8 cellular contexts compared by ENCODE assay signal in genomic region chr15:40787344-40787841, GRCh38. TPM values are rescaled to one million over a fixed set of nuclear protein-coding genes. Genes with fewer than 3 reads are reported as not detected.
DNase-seq lines count a peak whose midpoint lies in the region; ATAC-seq and TF ChIP-seq lines count a peak whose summit lies in the region.

No MANE protein-coding gene starts in this region.

- no peaks in the 10 kb centered on the region for H3K9me3 Mint-ChIP-seq in T-cell

- H3K27ac ChIP-seq in A673 (ENCODE audit: low read depth, low read length, poor library complexity, severe bottlenecking): peak overlapping the region; percentile 27
- H3K27ac ChIP-seq in KMS-11: peak overlapping the region; percentile 71
- no peak overlapping the region for H3K27ac ChIP-seq in brain microvascular endothelial cell
- peak overlapping the region; percentile 69 for H3K27ac ChIP-seq in upper lobe of right lung
- no peak overlapping the region for H3K27ac ChIP-seq in testis

- H3K4me1 ChIP-seq in A673 (ENCODE audit: insufficient read depth, low read length, poor library complexity, severe bottlenecking): peaks cover 11% of the 10 kb centered on the region
- peaks cover 56% of the 10 kb centered on the region for H3K4me1 ChIP-seq in KMS-11 (ENCODE audit: low read depth, poor library complexity, severe bottlenecking)
- peaks cover 17% of the 10 kb centered on the region for H3K4me1 ChIP-seq in upper lobe of right lung
- no peaks in the 10 kb centered on the region for H3K4me1 ChIP-seq in HAP-1
- no peaks in the 10 kb centered on the region for H3K4me1 ChIP-seq in testis

- H3K79me2 ChIP-seq in KMS-11 (ENCODE audit: insufficient read depth, low read depth): no peaks in the 10 kb centered on the region; the same call in 1 of the 2 replicates

- peak overlapping the region; percentile 29; the same call in 1 of the 2 replicates for H2AFZ ChIP-seq in KMS-11 (ENCODE audit: low read depth)

- intact Hi-C loops in A673 (cut with micrococcal nuclease; ENCODE audit: unreplicated experiment) (no loop called here), upper lobe of right lung (cut with DNase I) (no loop called here), testis (cut with DNase I; ENCODE audit: low total_unique reads) (no loop called here)

- peak overlapping the region; percentile 67 for H3K4me2 ChIP-seq in KMS-11

- peak overlapping the region; percentile 0; the same call in 1 of the 2 replicates for H3K9ac ChIP-seq in KMS-11

- peaks cover 6% of the 10 kb centered on the region for H3K36me3 Mint-ChIP-seq in T-cell

- no peaks in the 10 kb centered on the region for H3K27me3 Mint-ChIP-seq in T-cell

- TF ChIP-seq CTCF in A673 (conservative IDR thresholded peaks at IDR 0.05; ENCODE audit: low read depth, low read length) (no peak), KMS-11 (conservative IDR thresholded peaks at IDR 0.05; ENCODE audit: low read depth, low read length) (no peak), brain microvascular endothelial cell (IDR thresholded peaks at IDR 0.05; ENCODE audit: low read depth, low read length, missing control alignments) (no peak), upper lobe of right lung (IDR thresholded peaks at IDR 0.05) (no peak), testis (IDR thresholded peaks at IDR 0.05) (no peak)

- WGBS in testis, 2 donors: 57 to 58% methylated on average over 4 of the region's 4 CpGs

- H3K27me3 ChIP-seq in A673 (replicated peaks; ENCODE audit: insufficient read depth, low read depth, low read length, poor library complexity) (no peaks in the 10 kb centered on the region), KMS-11 (ENCODE audit: insufficient read depth, low read depth) (no peaks in the 10 kb centered on the region), brain microvascular endothelial cell (replicated peaks) (no peaks in the 10 kb centered on the region), upper lobe of right lung (no peaks in the 10 kb centered on the region), HAP-1 (ENCODE audit: low read depth) (no peaks in the 10 kb centered on the region), testis (no peaks in the 10 kb centered on the region)

- BruUV-seq in A673 (replicated peaks; lab: Mats Ljungman, UMichigan): no TSS peak

- peak; percentile 61 for DNase-seq in A673 (ENCODE audit: low spot score)
- DNase-seq in T-cell: peak in 31 of 34 experiments; percentile 4 to 58 (median 41)
- peak; percentile 49 for DNase-seq in brain microvascular endothelial cell
- DNase-seq in myocyte (ENCODE audit: low read depth): peak; percentile 69
- peak; percentile 73 for DNase-seq in upper lobe of right lung
- no peak for DNase-seq in HAP-1 (ENCODE audit: low spot score in 2 of 2)
- DNase-seq in testis: no peak

- H3K4me3 Mint-ChIP-seq in T-cell: peak overlapping the region in 1 of 3 donors; percentile 47

- H3K27ac Mint-ChIP-seq in T-cell: peak overlapping the region; percentile 54 to 55

- H3K4me3 ChIP-seq in A673 (ENCODE audit: low read depth, low read length, poor library complexity, severe bottlenecking) (no peak overlapping the region), KMS-11 (IDR thresholded peaks at IDR 0.05; ENCODE audit: insufficient read depth, low read depth, low read length) (no peak overlapping the region), brain microvascular endothelial cell (ENCODE audit: low read depth, low read length) (no peak overlapping the region), upper lobe of right lung (no peak overlapping the region), HAP-1 (no peak overlapping the region), testis (no peak overlapping the region)

- H4K20me1 ChIP-seq in KMS-11 (ENCODE audit: insufficient read depth): no peaks in the 10 kb centered on the region

- ATAC-seq in T-cell (replicated peaks in 1 of 4): peak; percentile 67 to 74 (median 70)
- peak; percentile 79 for ATAC-seq in upper lobe of right lung

- in situ Hi-C loops in brain microvascular endothelial cell (cut with HindIII; ENCODE audit: low pct_ligation_motif_present, low sequenced_read_pairs) (no loop called here), HAP-1 (cut with MboI; ENCODE audit: low sequenced_read_pairs) (no loop called here)

- no peak for TF ChIP-seq POLR2A in testis (IDR thresholded peaks at IDR 0.05)

- peaks cover 26 to 32% (median 27%) of the 10 kb centered on the region in 3 donors for H3K4me1 Mint-ChIP-seq in T-cell

- H3K9me3 ChIP-seq in A673 (ENCODE audit: low read depth, low read length, poor library complexity, severe bottlenecking) (no peaks in the 10 kb centered on the region), upper lobe of right lung (no peaks in the 10 kb centered on the region), HAP-1 (no peaks in the 10 kb centered on the region), testis (no peaks in the 10 kb centered on the region)

- CTCF ChIA-PET in A673 (lab: Charles Lee) (interaction anchor here (2.1 kb wide), 1 partner anchor 71 kb away, joined by 10 read pairs; no protein-coding TSS in a partner anchor), T-cell (lab: Charles Lee) (interaction anchor here (0.6 to 1.6 kb wide), 4 partner anchors 17 to 108 kb away, joined by 3 to 5 read pairs (median 4); partner anchors contain the start of genes DNAJC17 (in 1 of the 2), RAD51 (in 1 of the 2) and ZFYVE19 (in 1 of the 2))

- H3K36me3 ChIP-seq in A673 (ENCODE audit: insufficient read depth, low read length, poor library complexity, severe bottlenecking) (no peaks in the 10 kb centered on the region), KMS-11 (ENCODE audit: insufficient read depth) (no peaks in the 10 kb centered on the region), brain microvascular endothelial cell (replicated peaks) (no peaks in the 10 kb centered on the region), upper lobe of right lung (peaks cover 12% of the 10 kb centered on the region), HAP-1 (replicated peaks) (peaks cover 4% of the 10 kb centered on the region; the same call in 1 of the 2 replicates), testis (ENCODE audit: low read depth, missing control alignments) (no peaks in the 10 kb centered on the region)

- POLR2A ChIA-PET in A673 (lab: Charles Lee; ENCODE audit: low non-redundant PET) (no interaction called here), T-cell (lab: Charles Lee) (interaction anchor here in 1 of 2 donors (0.6 to 0.7 kb wide), 2 partner anchors 14 to 116 kb away, joined by 3 read pairs; no protein-coding TSS in a partner anchor)

RNA-seq across cellular contexts. Expression of gene C15orf62, which starts 17.6 kb away (rescaled TPM):
- total RNA-seq in A673 (2021) (0.33 and 0.62 TPM in 2 replicates), T-cell (1 to 10 TPM in 4 of 5 donors, under 1 TPM in 1; 0.60 to 3.2 (median 2.4) TPM), myocyte (not detected in 2 replicates), upper lobe of right lung (0.96 TPM), testis (under 1 TPM in 1 of 2 donors, not detected in 1; 0.24 TPM)
- 1.4 TPM for polyA plus RNA-seq in myocyte (2012)
- not detected for polyA plus RNA-seq in testis (ENCODE audit: insufficient read depth, low read depth, low replicate concordance)

RNA-seq across cellular contexts. Expression of gene ZFYVE19, which starts 19.5 kb away (rescaled TPM):
- total RNA-seq in A673 (2021) (26.4 and 27.1 TPM in 2 replicates), T-cell (10 to 100 TPM; 20.0 to 38.9 (median 30.8) TPM), myocyte (24.3 and 24.4 TPM in 2 replicates), upper lobe of right lung (26.7 TPM), testis (10 to 100 TPM; 22.4 to 38.2 TPM)
- 16.6 TPM for polyA plus RNA-seq in myocyte (2012)
- polyA plus RNA-seq in testis (ENCODE audit: insufficient read depth, low read depth, low replicate concordance): 26.3 TPM

RNA-seq across cellular contexts. Expression of gene DNAJC17, which starts 19.9 kb away (rescaled TPM):
- total RNA-seq in A673 (2021) (34.5 and 37.1 TPM in 2 replicates), T-cell (10 to 100 TPM; 33.1 to 47.5 (median 45.1) TPM), myocyte (17.9 and 51.4 TPM in 2 replicates), upper lobe of right lung (30.7 TPM), testis (10 to 100 TPM; 11.1 to 21.6 TPM)
- 27.7 TPM for polyA plus RNA-seq in myocyte (2012)
- 22.6 TPM for polyA plus RNA-seq in testis (ENCODE audit: insufficient read depth, low read depth, low replicate concordance)

RNA-seq across cellular contexts. Expression of gene GCHFR, which starts 23.5 kb away (rescaled TPM):
- total RNA-seq in A673 (2021) (7.1 and 10.8 TPM in 2 replicates), T-cell (10 to 100 TPM; 13.7 to 29.9 (median 28.4) TPM), myocyte (5.5 and 8.0 TPM in 2 replicates), upper lobe of right lung (55.2 TPM), testis (10 to 100 TPM in 1 of 2 donors, 1 to 10 TPM in 1; 8.5 to 15.0 TPM)
- polyA plus RNA-seq in myocyte (2012): 2.7 TPM
- polyA plus RNA-seq in testis (ENCODE audit: insufficient read depth, low read depth, low replicate concordance): 7.4 TPM

RNA-seq across cellular contexts. Expression of gene RMDN3, which starts 32.3 kb away (rescaled TPM):
- 50.8 and 50.9 TPM in 2 replicates for total RNA-seq in A673 (2021)
- total RNA-seq in T-cell: 10 to 100 TPM; 23.9 to 32.3 (median 26.9) TPM
- total RNA-seq in myocyte: 22.2 and 25.5 TPM in 2 replicates
- 35.8 TPM for polyA plus RNA-seq in myocyte (2012)
- total RNA-seq in upper lobe of right lung: 77.1 TPM
- total RNA-seq in testis: 10 to 100 TPM; 31.5 to 33.1 TPM
- polyA plus RNA-seq in testis (ENCODE audit: insufficient read depth, low read depth, low replicate concordance): 37.3 TPM

Comparison
In these comparisons a context has a peak if more than half of its experiments do, and no peak if none do; other contexts are left out.
1. DNase-seq: peak in A673 (single experiment), T-cell (31 of 34), brain microvascular endothelial cell (single experiment), myocyte (single experiment) and upper lobe of right lung (single experiment); none in HAP-1 (0 of 2) and testis (single experiment).
2. H3K27ac ChIP-seq: peak in A673 (single experiment), KMS-11 (single experiment) and upper lobe of right lung (single experiment); none in brain microvascular endothelial cell (single experiment) and testis (0 of 2).